30 cellular contexts compared by ENCODE assay signal in genomic region chr4:52876063-52876462, GRCh38. TPM values are rescaled to one million over a fixed set of nuclear protein-coding genes. Genes with fewer than 3 reads are reported as not detected.
"Had no signal": no experiment of that assay in that cellular context is flagged by ENCODE, and none has a peak within 500 bp of the region (broad histone marks: within the 10 kb centered on the region; RNA-seq: fewer than 3 reads in every experiment).

No MANE protein-coding gene starts in this region.

- H3K27ac Mint-ChIP-seq: activated CD4-positive, alpha-beta memory T cell treated with anti-CD3 and anti-CD28 coated beads for 36 hours; activated CD4-positive, alpha-beta T cell treated with anti-CD3 and anti-CD28 coated beads, Interleukin-2, amount 10 ng/mL, durations not matched to agents 24 days and 14 days; activated naive CD4-positive, alpha-beta T cell treated with anti-CD3 and anti-CD28 coated beads, Interleukin-2, amount 10 ng/mL, durations not matched to agents 7 days and 5 days; activated naive CD8-positive, alpha-beta T cell treated with anti-CD3 and anti-CD28 coated beads, Interleukin-2, amount 10 ng/mL, durations not matched to agents 7 days and 5 days; activated T-cell treated with anti-CD3 and anti-CD28 coated beads, Interleukin-2, amount 50 U/mL, for 24 hours; mesothelial cell of epicardium; naive B cell had no signal

- H3K27me3 ChIP-seq: ascending aorta, dorsolateral prefrontal cortex, right atrium auricular region, tibial nerve had no signal

- FAIRE-seq: frontal cortex, keratinocyte had no signal

- H3K9me3 Mint-ChIP-seq: activated CD4-positive, alpha-beta memory T cell treated with anti-CD3 and anti-CD28 coated beads for 36 hours; activated CD4-positive, alpha-beta T cell treated with anti-CD3 and anti-CD28 coated beads, Interleukin-2, amount 10 ng/mL, durations not matched to agents 24 days and 14 days; activated naive CD4-positive, alpha-beta T cell treated with anti-CD3 and anti-CD28 coated beads, Interleukin-2, amount 10 ng/mL, durations not matched to agents 7 days and 5 days; activated naive CD8-positive, alpha-beta T cell treated with anti-CD3 and anti-CD28 coated beads, Interleukin-2, amount 10 ng/mL, durations not matched to agents 7 days and 5 days; activated T-cell treated with anti-CD3 and anti-CD28 coated beads, Interleukin-2, amount 50 U/mL, for 24 hours; mesothelial cell of epicardium; naive B cell; neural crest cell had no signal

- H3K36me3 ChIP-seq: ascending aorta, right atrium auricular region had no signal

- H3K27me3 Mint-ChIP-seq: activated CD4-positive, alpha-beta memory T cell treated with anti-CD3 and anti-CD28 coated beads for 36 hours; activated CD4-positive, alpha-beta T cell treated with anti-CD3 and anti-CD28 coated beads, Interleukin-2, amount 10 ng/mL, durations not matched to agents 24 days and 14 days; activated naive CD4-positive, alpha-beta T cell treated with anti-CD3 and anti-CD28 coated beads, Interleukin-2, amount 10 ng/mL, durations not matched to agents 7 days and 5 days; activated naive CD8-positive, alpha-beta T cell treated with anti-CD3 and anti-CD28 coated beads, Interleukin-2, amount 10 ng/mL, durations not matched to agents 7 days and 5 days; activated T-cell treated with anti-CD3 and anti-CD28 coated beads, Interleukin-2, amount 50 U/mL, for 24 hours; brain; naive B cell had no signal

- DNase-seq: activated CD4-positive, alpha-beta memory T cell treated with anti-CD3 and anti-CD28 coated beads for 36 hours; activated CD4-positive, alpha-beta T cell treated with anti-CD3 and anti-CD28 coated beads, Interleukin-2, amount 10 ng/mL, durations not matched to agents 24 days and 14 days; activated CD4-positive, CD25-positive, alpha-beta regulatory T cell treated with anti-CD3 and anti-CD28 coated beads, Interleukin-2, amount 50 U/mL, for 72 hours; activated CD8-positive, alpha-beta memory T cell treated with anti-CD3 and anti-CD28 coated beads, Interleukin-2, amount 50 U/mL, for 48 hours; activated gamma-delta T cell; activated naive CD4-positive, alpha-beta T cell treated with anti-CD3 and anti-CD28 coated beads, Interleukin-2, amount 10 ng/mL, durations not matched to agents 7 days and 5 days; activated naive CD8-positive, alpha-beta T cell treated with anti-CD3 and anti-CD28 coated beads, Interleukin-2, amount 10 ng/mL, durations not matched to agents 7 days and 5 days; activated T-cell treated with anti-CD3 and anti-CD28 coated beads, Interleukin-2, amount 50 U/mL, for 24 hours; dorsolateral prefrontal cortex; effector memory CD4-positive, alpha-beta T cell; glutamatergic neuron; hippocampal formation; left cardiac atrium; left ventricle myocardium superior; naive B cell; occipital lobe; stimulated activated CD4-positive, alpha-beta T cell treated with anti-CD3 and anti-CD28 coated beads, Interleukin-15, amount 100 ng/mL, for 24 hours; stimulated activated CD4-positive, alpha-beta T cell treated with anti-CD3 and anti-CD28 coated beads, Interleukin-2, amount 100 ng/mL, for 24 hours; stimulated activated naive CD4-positive, alpha-beta T cell treated with Interleukin-2 at 50 U/mL for 16 hours; T1000 had no signal

- H3K4me3 Mint-ChIP-seq: activated CD4-positive, alpha-beta memory T cell treated with anti-CD3 and anti-CD28 coated beads for 36 hours; activated CD4-positive, alpha-beta T cell treated with anti-CD3 and anti-CD28 coated beads, Interleukin-2, amount 10 ng/mL, durations not matched to agents 24 days and 14 days; activated naive CD4-positive, alpha-beta T cell treated with anti-CD3 and anti-CD28 coated beads, Interleukin-2, amount 10 ng/mL, durations not matched to agents 7 days and 5 days; activated naive CD8-positive, alpha-beta T cell treated with anti-CD3 and anti-CD28 coated beads, Interleukin-2, amount 10 ng/mL, durations not matched to agents 7 days and 5 days; activated T-cell treated with anti-CD3 and anti-CD28 coated beads, Interleukin-2, amount 50 U/mL, for 24 hours; brain; mesothelial cell of epicardium; naive B cell; neural crest cell had no signal

- H3K4me3 ChIP-seq: ascending aorta, coronary artery, dorsolateral prefrontal cortex, right atrium auricular region, tibial nerve had no signal

- H3K4me1 Mint-ChIP-seq: naive B cell had no signal

RNA-seq across cellular contexts. Expression of gene RASL11B, which starts 13.9 kb away (rescaled TPM):
- total RNA-seq: ascending aorta, pulmonary artery endothelial cell had no signal
